ENCODE assay signal across 30 cellular contexts in the genomic region with DNA sequence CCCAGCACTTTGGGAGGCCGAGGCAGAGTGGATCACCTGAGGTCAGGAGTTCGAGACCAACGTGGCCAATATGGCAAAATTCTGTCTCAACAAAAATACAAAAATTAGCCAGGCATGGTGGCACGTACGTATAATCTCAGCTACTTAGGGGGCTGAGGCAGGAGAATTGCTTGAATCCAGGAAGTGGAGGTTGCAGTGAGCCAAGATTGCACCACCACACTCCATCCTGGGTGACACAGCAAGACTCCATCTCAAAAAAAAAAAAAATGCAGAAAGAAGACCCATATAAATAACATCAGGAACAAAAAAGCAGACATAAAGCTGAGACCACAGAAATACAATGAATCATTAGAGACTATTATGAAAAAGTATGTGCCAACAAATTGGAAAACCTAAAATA.
"Had no signal": no experiment of that assay in that cellular context is flagged by ENCODE, and none has a peak within 500 bp of the region (broad histone marks: within the 10 kb centered on the region; RNA-seq: fewer than 3 reads in every experiment).

No MANE protein-coding gene starts in this region.

- ATAC-seq: activated CD4-positive, alpha-beta T cell treated with anti-CD3 and anti-CD28 coated beads for 36 hours; activated CD4-positive, CD25-positive, alpha-beta regulatory T cell treated with anti-CD3 and anti-CD28 coated beads, Interleukin-2, amount 50 U/mL, for 24 hours; activated naive CD8-positive, alpha-beta T cell treated with anti-CD3 and anti-CD28 coated beads, Interleukin-2, amount 50 U/mL, for 24 hours; activated T-cell treated with anti-CD3 and anti-CD28 coated beads, Interleukin-2, amount 50 U/mL, for 4 hours; Right ventricle myocardium inferior; WTC11 had no signal

- H3K27ac ChIP-seq: PC-9, RWPE1, SJCRH30, SK-N-MC had no signal

- DNase-seq: activated CD4-positive, alpha-beta T cell treated with anti-CD3 and anti-CD28 coated beads for 36 hours; activated CD4-positive, alpha-beta T cell treated with anti-CD3 and anti-CD28 coated beads, Interleukin-2, amount 10 ng/mL, durations not matched to agents 7 days and 5 days; activated CD4-positive, alpha-beta T cell treated with anti-CD3 and anti-CD28 coated beads, Interleukin-2, amount 50 U/mL, for 48 hours; activated CD8-positive, alpha-beta memory T cell treated with anti-CD3 and anti-CD28 coated beads, Interleukin-2, amount 50 U/mL, for 4 hours; activated effector memory CD4-positive, alpha-beta T cell treated with Interleukin-2 at 50 U/mL for 16 hours; activated naive CD4-positive, alpha-beta T cell treated with anti-CD3 and anti-CD28 coated beads, Interleukin-2, amount 10 ng/mL, durations not matched to agents 7 days and 5 days; activated naive CD8-positive, alpha-beta T cell treated with anti-CD3 and anti-CD28 coated beads, Interleukin-2, amount 50 U/mL, for 24 hours; activated T-cell treated with anti-CD3 and anti-CD28 coated beads for 4 hours; activated T-cell treated with anti-CD3 and anti-CD28 coated beads, Interleukin-2, amount 50 U/mL, for 4 hours; anterior cingulate cortex; central memory CD4-positive, alpha-beta T cell; NCI-H1092; NCI-H1436 treated with DMSO at 0.1 percent for 48 hours; NCI-H1694 treated with DMSO at 0.1 percent for 48 hours; NCI-H2029; NCI-H345; NCI-H524 treated with DMSO at 0.1 percent for 48 hours; NK-92 treated with Interleukin-12 subunit alpha and Interleukin-12 subunit beta, amount 100 ng/mL, for 24 hours; PC-9; SJCRH30 had no signal

- H3K4me2 ChIP-seq: PC-9 had no signal

- H3K4me3 ChIP-seq: PC-9, SJCRH30, SK-N-MC had no signal

- H3K4me1 Mint-ChIP-seq: activated CD4-positive, alpha-beta T cell treated with anti-CD3 and anti-CD28 coated beads for 36 hours; activated CD4-positive, alpha-beta T cell treated with anti-CD3 and anti-CD28 coated beads, Interleukin-2, amount 10 ng/mL, durations not matched to agents 7 days and 5 days; activated naive CD4-positive, alpha-beta T cell treated with anti-CD3 and anti-CD28 coated beads, Interleukin-2, amount 10 ng/mL, durations not matched to agents 7 days and 5 days; activated naive CD8-positive, alpha-beta T cell treated with anti-CD3 and anti-CD28 coated beads, Interleukin-2, amount 50 U/mL, for 24 hours; brain; WTC11 had no signal

- H3K36me3 ChIP-seq: SJCRH30 had no signal

- H3K4me1 ChIP-seq: SJCRH30 had no signal

- H3K27ac Mint-ChIP-seq: activated CD4-positive, alpha-beta T cell treated with anti-CD3 and anti-CD28 coated beads for 36 hours; activated CD4-positive, alpha-beta T cell treated with anti-CD3 and anti-CD28 coated beads, Interleukin-2, amount 10 ng/mL, durations not matched to agents 7 days and 5 days; activated naive CD4-positive, alpha-beta T cell treated with anti-CD3 and anti-CD28 coated beads, Interleukin-2, amount 10 ng/mL, durations not matched to agents 7 days and 5 days; activated naive CD8-positive, alpha-beta T cell; activated naive CD8-positive, alpha-beta T cell treated with anti-CD3 and anti-CD28 coated beads, Interleukin-2, amount 50 U/mL, for 24 hours; activated T-helper 1 cell treated with anti-CD3 and anti-CD28 coated beads, Interleukin-12 subunit alpha, Interleukin-12 subunit beta, Interleukin-2, Interleukin-4 antibody, amounts not matched to agents 30 ng/mL and 10 ng/mL and 1 ng/mL, durations not matched to agents 14 hours and 24 hours and 36 hours; brain; T-helper 1 cell treated with Interleukin-12 subunit alpha and Interleukin-12 subunit beta and Interleukin-4 antibody, amounts not matched to agents 30 μg/mL and 1 μg/mL, for 36 hours; T-helper 2 cell treated with Interferon-gamma antibody and Interleukin-4, amounts not matched to agents 5 μg/mL and 100 μg/mL, for 36 hours; WTC11 had no signal

- H3K27me3 Mint-ChIP-seq: activated CD4-positive, alpha-beta T cell treated with anti-CD3 and anti-CD28 coated beads for 36 hours; activated CD4-positive, alpha-beta T cell treated with anti-CD3 and anti-CD28 coated beads, Interleukin-2, amount 10 ng/mL, durations not matched to agents 7 days and 5 days; activated naive CD4-positive, alpha-beta T cell treated with anti-CD3 and anti-CD28 coated beads, Interleukin-2, amount 10 ng/mL, durations not matched to agents 7 days and 5 days; activated naive CD8-positive, alpha-beta T cell; activated naive CD8-positive, alpha-beta T cell treated with anti-CD3 and anti-CD28 coated beads, Interleukin-2, amount 50 U/mL, for 24 hours had no signal

- H3K27me3 ChIP-seq: SJCRH30 had no signal

- H2AFZ ChIP-seq: PC-9 had no signal

- H3K9me3 ChIP-seq: SJCRH30 had no signal

- H3K9me3 Mint-ChIP-seq: activated CD4-positive, alpha-beta T cell treated with anti-CD3 and anti-CD28 coated beads, Interleukin-2, amount 10 ng/mL, durations not matched to agents 7 days and 5 days; T-helper 1 cell treated with Interleukin-12 subunit alpha and Interleukin-12 subunit beta and Interleukin-4 antibody, amounts not matched to agents 30 μg/mL and 1 μg/mL, for 36 hours; T-helper 2 cell treated with Interferon-gamma antibody and Interleukin-4, amounts not matched to agents 5 μg/mL and 100 μg/mL, for 36 hours had no signal

- H3K4me3 Mint-ChIP-seq: activated CD4-positive, alpha-beta T cell treated with anti-CD3 and anti-CD28 coated beads for 36 hours; activated CD4-positive, alpha-beta T cell treated with anti-CD3 and anti-CD28 coated beads, Interleukin-2, amount 10 ng/mL, durations not matched to agents 7 days and 5 days; activated naive CD4-positive, alpha-beta T cell treated with anti-CD3 and anti-CD28 coated beads, Interleukin-2, amount 10 ng/mL, durations not matched to agents 7 days and 5 days; activated naive CD8-positive, alpha-beta T cell; activated naive CD8-positive, alpha-beta T cell treated with anti-CD3 and anti-CD28 coated beads, Interleukin-2, amount 50 U/mL, for 24 hours; activated T-cell treated with anti-CD3 and anti-CD28 coated beads, Interleukin-2, amount 50 U/mL, for 4 hours; activated T-helper 1 cell treated with anti-CD3 and anti-CD28 coated beads, Interleukin-12 subunit alpha, Interleukin-12 subunit beta, Interleukin-2, Interleukin-4 antibody, amounts not matched to agents 30 ng/mL and 10 ng/mL and 1 ng/mL, durations not matched to agents 14 hours and 24 hours and 36 hours; brain; T-helper 1 cell treated with Interleukin-12 subunit alpha and Interleukin-12 subunit beta and Interleukin-4 antibody, amounts not matched to agents 30 μg/mL and 1 μg/mL, for 36 hours; T-helper 2 cell treated with Interferon-gamma antibody and Interleukin-4, amounts not matched to agents 5 μg/mL and 100 μg/mL, for 36 hours; WTC11 had no signal
